In genomic region chr10:90846746-90847145, GRCh38 we compare ENCODE assay signal across 27 cellular contexts. TPM values are rescaled to one million over a fixed set of nuclear protein-coding genes. Genes with fewer than 3 reads are reported as not detected.
DNase-seq lines count a peak whose midpoint lies in the region; ATAC-seq, FAIRE-seq and TF ChIP-seq lines count a peak whose summit lies in the region.
"Had no signal": no experiment of that assay in that cellular context is flagged by ENCODE, and none has a peak within 500 bp of the region (broad histone marks: within the 10 kb centered on the region; RNA-seq: fewer than 3 reads in every experiment).

No MANE protein-coding gene starts in this region.

- WGBS in smooth muscle cell (ENCODE audit: low lambda C conversion rate), result 78% methylated on average over 1 of the region's 1 CpG

- no peaks in the 10 kb centered on the region for H3F3A ChIP-seq in smooth muscle cell (ENCODE audit: low read depth)

- H3K4me2 ChIP-seq in smooth muscle cell, result no peak overlapping the region
- H3K4me2 ChIP-seq: PC-9 had no signal

- peaks cover 15% of the 10 kb centered on the region for H3K79me2 ChIP-seq in smooth muscle cell (ENCODE audit: low read depth)

- DNase-seq in LHCN-M2 (ENCODE audit: low read depth) (peak; percentile 63), astrocyte of the spinal cord (ENCODE audit: low read depth, low spot score) (peak; percentile 38), foreskin fibroblast (peak; percentile 52 to 71), smooth muscle cell (lab: John Stamatoyannopoulos, UW; ENCODE audit: unreplicated experiment) (no peak), glomerular visceral epithelial cell (ENCODE audit: extremely low spot score) (no peak), frontal cortex (ENCODE audit: low spot score in 2 of 2) (no peak)
- DNase-seq: activated CD4-positive, alpha-beta memory T cell treated with anti-CD3 and anti-CD28 coated beads for 36 hours; activated naive CD4-positive, alpha-beta T cell treated with Interleukin-2 at 50 U/mL for 16 hours; COR-L47; NCI-H1105 treated with DMSO at 0.1 percent for 48 hours; NCI-H2029; NCI-H2227 treated with DMSO at 0.1 percent for 48 hours; NCI-H526 treated with DMSO at 0.1 percent for 48 hours; nephron progenitor cell; ovary; retina; Right ventricle myocardium superior; small intestine; stimulated activated naive CD4-positive, alpha-beta T cell; upper lobe of right lung had no signal

- in situ Hi-C loops in astrocyte of the spinal cord (cut with HindIII; ENCODE audit: low sequenced_read_pairs), result no loop called here

- H2AFZ ChIP-seq in smooth muscle cell (ENCODE audit: low read depth), result no peak overlapping the region
- H2AFZ ChIP-seq: PC-9 had no signal

- ATAC-seq in GM21515 (IDR thresholded peaks at IDR 0.05; ENCODE audit: unreplicated experiment), result no peak
- ATAC-seq: upper lobe of right lung had no signal

- H3K9me3 ChIP-seq in smooth muscle cell (replicated peaks; ENCODE audit: low read depth), result peaks cover 7% of the 10 kb centered on the region
- H3K9me3 ChIP-seq: upper lobe of right lung had no signal

- no peak overlapping the region for H3K4me3 ChIP-seq in astrocyte of the spinal cord (ENCODE audit: low read depth, low read length)
- H3K4me3 ChIP-seq in foreskin fibroblast (ENCODE audit: low read depth in 1 of 2, low read length in 2 of 2), result no peak overlapping the region
- no peak overlapping the region for H3K4me3 ChIP-seq in smooth muscle cell
- H3K4me3 ChIP-seq: lung, MG63, ovary, PC-9, upper lobe of right lung had no signal

- no peaks in the 10 kb centered on the region for H4K20me1 ChIP-seq in smooth muscle cell (ENCODE audit: low read depth)

- H3K27me3 ChIP-seq in smooth muscle cell (ENCODE audit: low read depth), result no peaks in the 10 kb centered on the region
- H3K27me3 ChIP-seq: MG63, ovary had no signal

- H3K36me3 ChIP-seq in smooth muscle cell (ENCODE audit: low read depth), result no peaks in the 10 kb centered on the region
- H3K36me3 ChIP-seq: MG63, ovary, upper lobe of right lung had no signal

- H3K4me1 ChIP-seq in smooth muscle cell (ENCODE audit: low read depth), result no peaks in the 10 kb centered on the region
- H3K4me1 ChIP-seq: upper lobe of right lung had no signal

- no peak for TF ChIP-seq CTCF in astrocyte of the spinal cord (IDR thresholded peaks at IDR 0.05; ENCODE audit: low read depth, low read length)
- TF ChIP-seq CTCF in foreskin fibroblast (IDR thresholded peaks at IDR 0.05; ENCODE audit: low read depth, low read length), result no peak
- no peak for TF ChIP-seq CTCF in smooth muscle cell (IDR thresholded peaks at IDR 0.05; ENCODE audit: borderline replicate concordance, insufficient read depth, poor library complexity, severe bottlenecking)

- H3K9ac ChIP-seq in smooth muscle cell (ENCODE audit: low read depth), result no peak overlapping the region

- H3K27ac ChIP-seq in smooth muscle cell (ENCODE audit: low read depth), result peak overlapping the region; percentile 20
- H3K27ac ChIP-seq: C4-2B, ovary, PC-9, upper lobe of right lung had no signal

- no peak for FAIRE-seq in frontal cortex (lab: Jason Lieb, UNC)
- FAIRE-seq: colon, H1, small intestine had no signal

RNA-seq across cellular contexts. Expression of gene HTR7, which starts 11.1 kb away (rescaled TPM):
- total RNA-seq in LHCN-M2 (2014; rRNA removed) (18.3 and 19.6 TPM in 2 replicates), smooth muscle cell (10.7 and 12.5 TPM in 2 replicates), frontal cortex (14.3 TPM)
- polyA plus RNA-seq in LHCN-M2 (2012), result 2.1 TPM
- polyA plus RNA-seq in smooth muscle cell, result 3.7 and 9.6 TPM in 2 replicates
- total RNA-seq: activated CD4-positive, alpha-beta memory T cell treated with anti-CD3 and anti-CD28 coated beads for 36 hours had no signal

RNA-seq across cellular contexts. Expression of gene RPP30, which starts 25.0 kb away (rescaled TPM):
- total RNA-seq in LHCN-M2 (2014; rRNA removed), result 55.0 and 56.6 TPM in 2 replicates
- polyA plus RNA-seq in LHCN-M2 (2012), result 39.4 TPM
- 46.0 and 73.0 TPM in 2 replicates for total RNA-seq in smooth muscle cell
- 48.2 and 56.9 TPM in 2 replicates for polyA plus RNA-seq in smooth muscle cell
- total RNA-seq in frontal cortex, result 94.6 TPM

Comparison
In these comparisons a context has a peak if more than half of its experiments do, and no peak if none do; other contexts are left out.
1. DNase-seq: peak in LHCN-M2 (single experiment), astrocyte of the spinal cord (single experiment) and foreskin fibroblast (2 of 2); none in smooth muscle cell (single experiment), glomerular visceral epithelial cell (single experiment) and frontal cortex (0 of 2).